In genomic region chr16:64983983-64984382, GRCh38 we compare ENCODE assay signal across 8 cellular contexts.
DNase-seq lines count a peak whose midpoint lies in the region; ATAC-seq and TF ChIP-seq lines count a peak whose summit lies in the region.

No MANE protein-coding gene starts in this region.

- H3K9me3 ChIP-seq in lung (ENCODE audit: control insufficient read depth in 2 of 2, insufficient read depth in 1 of 2, low read length in 1 of 2), result no peaks in the 10 kb centered on the region

- no peaks in the 10 kb centered on the region for H3K36me3 ChIP-seq in lung (ENCODE audit: control insufficient read depth in 2 of 2, insufficient read depth in 2 of 2, low read length in 2 of 2)

- peaks cover 8% of the 10 kb centered on the region for H3K9me3 Mint-ChIP-seq in activated naive CD4-positive, alpha-beta T cell treated with anti-CD3 and anti-CD28 coated beads, Interleukin-2, amount 10 ng/mL, durations not matched to agents 7 days and 5 days
- H3K9me3 Mint-ChIP-seq in activated CD8-positive, alpha-beta memory T cell treated with anti-CD3 and anti-CD28 coated beads, Interleukin-2, amount 10 ng/mL, durations not matched to agents 7 days and 5 days (ENCODE audit: low read depth), result peaks cover 11% of the 10 kb centered on the region
- H3K9me3 Mint-ChIP-seq in stimulated activated memory B cell treated with anti-CD40 and anti-IgM and Interleukin-4, amounts not matched to agents 10 μg/mL and 1 μg/mL and 100 μg/mL, for 72 hours, result peaks cover 4% of the 10 kb centered on the region

- H3K36me3 Mint-ChIP-seq in activated naive CD4-positive, alpha-beta T cell treated with anti-CD3 and anti-CD28 coated beads, Interleukin-2, amount 10 ng/mL, durations not matched to agents 7 days and 5 days, result no peaks in the 10 kb centered on the region
- no peaks in the 10 kb centered on the region for H3K36me3 Mint-ChIP-seq in activated CD8-positive, alpha-beta memory T cell treated with anti-CD3 and anti-CD28 coated beads, Interleukin-2, amount 10 ng/mL, durations not matched to agents 7 days and 5 days
- no peaks in the 10 kb centered on the region for H3K36me3 Mint-ChIP-seq in stimulated activated memory B cell treated with anti-CD40 and anti-IgM and Interleukin-4, amounts not matched to agents 10 μg/mL and 1 μg/mL and 100 μg/mL, for 72 hours

- WGBS in lung, 2 donors, result 34 to 40% methylated on average over 2 of the region's 2 CpGs

- H3K4me1 Mint-ChIP-seq in activated naive CD4-positive, alpha-beta T cell treated with anti-CD3 and anti-CD28 coated beads, Interleukin-2, amount 10 ng/mL, durations not matched to agents 7 days and 5 days, result no peaks in the 10 kb centered on the region
- H3K4me1 Mint-ChIP-seq in activated CD8-positive, alpha-beta memory T cell treated with anti-CD3 and anti-CD28 coated beads, Interleukin-2, amount 10 ng/mL, durations not matched to agents 7 days and 5 days, result no peaks in the 10 kb centered on the region
- no peaks in the 10 kb centered on the region for H3K4me1 Mint-ChIP-seq in stimulated activated memory B cell treated with anti-CD40 and anti-IgM and Interleukin-4, amounts not matched to agents 10 μg/mL and 1 μg/mL and 100 μg/mL, for 72 hours

- H3K4me3 ChIP-seq in cardiac fibroblast (replicated peaks in 1 of 2; ENCODE audit: low read depth in 2 of 2, low read length in 2 of 2), result no peak overlapping the region
- H3K4me3 ChIP-seq in lung, result no peak overlapping the region

- no peak overlapping the region for H3K27ac ChIP-seq in lung (ENCODE audit: low read depth in 1 of 2, low read length in 1 of 2)

- DNase-seq in GM03348 (ENCODE audit: low spot score), result peak; percentile 55
- peak; percentile 50 for DNase-seq in NCI-H2171 treated with DMSO at 0.1 percent for 48 hours (lab: John Stamatoyannopoulos, UW)
- DNase-seq in cardiac fibroblast (ENCODE audit: low read depth in 2 of 2), result peak; percentile 76 to 93
- peak; percentile 29 for DNase-seq in lung (ENCODE audit: low spot score)
- DNase-seq in activated naive CD4-positive, alpha-beta T cell treated with anti-CD3 and anti-CD28 coated beads, Interleukin-2, amount 10 ng/mL, durations not matched to agents 7 days and 5 days, result no peak
- no peak for DNase-seq in activated CD8-positive, alpha-beta memory T cell treated with anti-CD3 and anti-CD28 coated beads, Interleukin-2, amount 10 ng/mL, durations not matched to agents 7 days and 5 days

- peaks cover 0 to 2% of the 10 kb centered on the region in 2 donors for H3K4me1 ChIP-seq in lung (ENCODE audit: control insufficient read depth in 2 of 2, insufficient read depth in 2 of 2, low read length in 2 of 2)

- ATAC-seq in lung (ENCODE audit: insufficient read depth, low FRiP score) (no peak), GM19463 (IDR thresholded peaks at IDR 0.05; ENCODE audit: unreplicated experiment) (no peak)
- no peak for ATAC-seq in activated CD8-positive, alpha-beta memory T cell treated with anti-CD3 and anti-CD28 coated beads, Interleukin-2, amount 10 ng/mL, durations not matched to agents 7 days and 5 days
- ATAC-seq in stimulated activated memory B cell treated with anti-CD40 and anti-IgM and Interleukin-4, amounts not matched to agents 10 μg/mL and 1 μg/mL and 100 μg/mL, for 72 hours, result no peak

- no peaks in the 10 kb centered on the region for H3K27me3 ChIP-seq in lung (ENCODE audit: control insufficient read depth, insufficient read depth)

- CTCF ChIA-PET in activated naive CD4-positive, alpha-beta T cell treated with anti-CD3 and anti-CD28 coated beads, Interleukin-2, amount 10 ng/mL, durations not matched to agents 7 days and 5 days (lab: Charles Lee), result no interaction called here
- CTCF ChIA-PET in activated CD8-positive, alpha-beta memory T cell treated with anti-CD3 and anti-CD28 coated beads, Interleukin-2, amount 10 ng/mL, durations not matched to agents 7 days and 5 days (lab: Charles Lee), result no interaction called here

- TF ChIP-seq CTCF in cardiac fibroblast (IDR thresholded peaks at IDR 0.05; ENCODE audit: low read depth, low read length) (peak; percentile 89), lung (IDR thresholded peaks at IDR 0.05; ENCODE audit: control extremely low read depth, extremely low read depth) (no peak)

- no peak overlapping the region for H3K4me3 Mint-ChIP-seq in activated naive CD4-positive, alpha-beta T cell treated with anti-CD3 and anti-CD28 coated beads, Interleukin-2, amount 10 ng/mL, durations not matched to agents 7 days and 5 days
- H3K4me3 Mint-ChIP-seq in activated CD8-positive, alpha-beta memory T cell treated with anti-CD3 and anti-CD28 coated beads, Interleukin-2, amount 10 ng/mL, durations not matched to agents 7 days and 5 days, result no peak overlapping the region
- no peak overlapping the region for H3K4me3 Mint-ChIP-seq in stimulated activated memory B cell treated with anti-CD40 and anti-IgM and Interleukin-4, amounts not matched to agents 10 μg/mL and 1 μg/mL and 100 μg/mL, for 72 hours

- H3K27me3 Mint-ChIP-seq in activated naive CD4-positive, alpha-beta T cell treated with anti-CD3 and anti-CD28 coated beads, Interleukin-2, amount 10 ng/mL, durations not matched to agents 7 days and 5 days, result no peaks in the 10 kb centered on the region
- no peaks in the 10 kb centered on the region for H3K27me3 Mint-ChIP-seq in activated CD8-positive, alpha-beta memory T cell treated with anti-CD3 and anti-CD28 coated beads, Interleukin-2, amount 10 ng/mL, durations not matched to agents 7 days and 5 days
- no peaks in the 10 kb centered on the region for H3K27me3 Mint-ChIP-seq in stimulated activated memory B cell treated with anti-CD40 and anti-IgM and Interleukin-4, amounts not matched to agents 10 μg/mL and 1 μg/mL and 100 μg/mL, for 72 hours

- H3K27ac Mint-ChIP-seq in activated naive CD4-positive, alpha-beta T cell treated with anti-CD3 and anti-CD28 coated beads, Interleukin-2, amount 10 ng/mL, durations not matched to agents 7 days and 5 days, result no peak overlapping the region
- no peak overlapping the region for H3K27ac Mint-ChIP-seq in activated CD8-positive, alpha-beta memory T cell treated with anti-CD3 and anti-CD28 coated beads, Interleukin-2, amount 10 ng/mL, durations not matched to agents 7 days and 5 days
- H3K27ac Mint-ChIP-seq in stimulated activated memory B cell treated with anti-CD40 and anti-IgM and Interleukin-4, amounts not matched to agents 10 μg/mL and 1 μg/mL and 100 μg/mL, for 72 hours, result no peak overlapping the region

Comparison
In these comparisons a context has a peak if more than half of its experiments do, and no peak if none do; other contexts are left out.
1. DNase-seq: peak in GM03348 (single experiment), NCI-H2171 treated with DMSO at 0.1 percent for 48 hours (single experiment), cardiac fibroblast (2 of 2) and lung (single experiment); none in activated naive CD4-positive, alpha-beta T cell treated with anti-CD3 and anti-CD28 coated beads, Interleukin-2, amount 10 ng/mL, durations not matched to agents 7 days and 5 days (single experiment) and activated CD8-positive, alpha-beta memory T cell treated with anti-CD3 and anti-CD28 coated beads, Interleukin-2, amount 10 ng/mL, durations not matched to agents 7 days and 5 days (single experiment).